Comparison of ENCODE assay signal across 9 cellular contexts in the genomic region with DNA sequence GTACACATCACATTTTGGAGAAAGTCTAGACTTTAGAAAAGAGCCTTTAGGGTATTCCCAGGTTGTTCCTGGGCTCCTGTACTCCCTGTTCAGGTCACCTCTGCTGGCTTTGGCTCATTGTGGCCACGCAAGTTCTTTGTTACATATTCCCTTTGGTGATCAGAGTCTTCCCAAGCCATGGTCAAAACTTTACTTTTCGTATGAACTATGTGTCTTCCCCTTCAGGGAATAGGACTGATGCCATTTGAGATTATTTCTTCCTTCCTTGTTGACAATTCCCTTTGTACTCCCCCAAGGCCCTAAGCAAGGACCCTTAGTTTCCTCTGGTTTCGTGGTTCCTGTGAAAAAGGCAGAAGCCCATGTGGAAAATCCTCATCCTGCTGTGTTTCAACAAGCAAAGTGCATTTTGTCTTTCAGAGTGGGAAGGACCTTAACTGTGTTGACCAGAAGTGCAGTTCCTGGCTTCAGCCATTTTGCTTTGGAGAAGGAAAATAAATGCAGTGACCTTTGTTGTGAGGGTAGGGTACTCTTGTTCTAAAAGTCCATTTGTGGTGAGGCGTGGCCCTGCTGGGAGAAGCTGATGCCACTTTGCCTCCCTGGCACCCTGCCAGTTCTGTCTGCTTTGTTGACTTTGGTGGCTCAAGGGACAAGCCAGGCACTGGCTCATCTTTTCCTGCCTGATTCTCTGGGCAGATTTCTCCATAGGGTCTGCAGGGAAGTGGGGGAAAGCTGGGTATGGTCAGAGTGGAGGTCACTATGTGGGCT. TPM values are rescaled to one million over a fixed set of nuclear protein-coding genes. Genes with fewer than 3 reads are reported as not detected.
DNase-seq lines count a peak whose midpoint lies in the region; ATAC-seq and TF ChIP-seq lines count a peak whose summit lies in the region.
"Had no signal": no experiment of that assay in that cellular context is flagged by ENCODE, and none has a peak within 500 bp of the region (broad histone marks: within the 10 kb centered on the region; RNA-seq: fewer than 3 reads in every experiment).

No MANE protein-coding gene starts in this region.

- H3K4me3 Mint-ChIP-seq in Calu3 (ENCODE audit: low read depth, unreplicated experiment) = no peak overlapping the region
- no peak overlapping the region for H3K4me3 Mint-ChIP-seq in stimulated activated naive CD8-positive, alpha-beta T cell treated with anti-CD3 and anti-CD28 coated beads, Interleukin-15, amount 100 ng/mL, for 72 hours

- peak overlapping the region; percentile 49 for H3K27ac ChIP-seq in caudate nucleus (ENCODE audit: low read depth, low read length)

- peaks cover 13% of the 10 kb centered on the region for H3K4me1 Mint-ChIP-seq in Calu3 (ENCODE audit: low read depth, unreplicated experiment)
- H3K4me1 Mint-ChIP-seq in stimulated activated naive CD8-positive, alpha-beta T cell treated with anti-CD3 and anti-CD28 coated beads, Interleukin-15, amount 100 ng/mL, for 72 hours = no peaks in the 10 kb centered on the region

- no peak for ATAC-seq in omental fat pad (ENCODE audit: low FRiP score)
- ATAC-seq in stimulated activated naive CD8-positive, alpha-beta T cell treated with anti-CD3 and anti-CD28 coated beads, Interleukin-15, amount 100 ng/mL, for 72 hours = no peak

- H3K36me3 Mint-ChIP-seq in Calu3 (ENCODE audit: insufficient read depth, unreplicated experiment) = no peaks in the 10 kb centered on the region

- CTCF ChIA-PET in Calu3 (lab: Charles Lee) = interaction anchor here (0.6 to 0.7 kb wide), 2 partner anchors 10 to 318 kb away, joined by 3 read pairs; no protein-coding TSS in a partner anchor

- DNase-seq in Calu3 (peak; percentile 55), NCI-H2029 treated with DMSO at 0.1 percent for 48 hours (lab: John Stamatoyannopoulos, UW) (peak; percentile 61), caudate nucleus (lab: John Stamatoyannopoulos, UW) (peak in 39 of 61 donors; percentile 5 to 52 (median 18)), omental fat pad (ENCODE audit: low spot score) (peak; percentile 36), cortex of kidney (lab: John Stamatoyannopoulos, UW) (no peak), kidney glomerular epithelial cell (lab: John Stamatoyannopoulos, UW) (no peak), GM19238 (ENCODE audit: insufficient read length, low spot score) (no peak)
- no peak for DNase-seq in stimulated activated naive CD8-positive, alpha-beta T cell treated with anti-CD3 and anti-CD28 coated beads, Interleukin-15, amount 100 ng/mL, for 72 hours
- DNase-seq: esophagus squamous epithelium had no signal

- no peaks in the 10 kb centered on the region for H3K9me3 Mint-ChIP-seq in Calu3 (ENCODE audit: low read depth, unreplicated experiment)
- H3K9me3 Mint-ChIP-seq in stimulated activated naive CD8-positive, alpha-beta T cell treated with anti-CD3 and anti-CD28 coated beads, Interleukin-15, amount 100 ng/mL, for 72 hours = no peaks in the 10 kb centered on the region

- no peaks in the 10 kb centered on the region for H3K27me3 Mint-ChIP-seq in Calu3 (ENCODE audit: unreplicated experiment)
- no peaks in the 10 kb centered on the region for H3K27me3 Mint-ChIP-seq in stimulated activated naive CD8-positive, alpha-beta T cell treated with anti-CD3 and anti-CD28 coated beads, Interleukin-15, amount 100 ng/mL, for 72 hours

- intact Hi-C loops in Calu3 (cut with micrococcal nuclease; ENCODE audit: unreplicated experiment) = no loop called here

- TF ChIP-seq CTCF in Calu3 (IDR thresholded peaks at IDR 0.05; ENCODE audit: unreplicated experiment) (no peak), omental fat pad (IDR thresholded peaks at IDR 0.05) (no peak)

- H3K27ac Mint-ChIP-seq in Calu3 (ENCODE audit: unreplicated experiment) = no peak overlapping the region
- H3K27ac Mint-ChIP-seq in stimulated activated naive CD8-positive, alpha-beta T cell treated with anti-CD3 and anti-CD28 coated beads, Interleukin-15, amount 100 ng/mL, for 72 hours = no peak overlapping the region

- BruUV-seq in Calu3 (replicated peaks; lab: Mats Ljungman, UMichigan) = no TSS peak

RNA-seq across cellular contexts. Expression of a gene that starts 55.1 kb away (rescaled TPM):
- total RNA-seq in Calu3 (2022) = 27.1 and 27.5 TPM in 2 replicates
- total RNA-seq in omental fat pad = 10 to 100 TPM in 3 of 4 donors, 1 to 10 TPM in 1; 7.5 to 20.7 (median 15.1) TPM

Comparison
In these comparisons a context has a peak if more than half of its experiments do, and no peak if none do; other contexts are left out.
1. DNase-seq: peak in Calu3 (single experiment), NCI-H2029 treated with DMSO at 0.1 percent for 48 hours (single experiment), caudate nucleus (39 of 61) and omental fat pad (single experiment); none in cortex of kidney (single experiment), kidney glomerular epithelial cell (single experiment), GM19238 (single experiment) and stimulated activated naive CD8-positive, alpha-beta T cell treated with anti-CD3 and anti-CD28 coated beads, Interleukin-15, amount 100 ng/mL, for 72 hours (0 of 2).